ENCODE assay signal across 8 cellular contexts in the genomic region with DNA sequence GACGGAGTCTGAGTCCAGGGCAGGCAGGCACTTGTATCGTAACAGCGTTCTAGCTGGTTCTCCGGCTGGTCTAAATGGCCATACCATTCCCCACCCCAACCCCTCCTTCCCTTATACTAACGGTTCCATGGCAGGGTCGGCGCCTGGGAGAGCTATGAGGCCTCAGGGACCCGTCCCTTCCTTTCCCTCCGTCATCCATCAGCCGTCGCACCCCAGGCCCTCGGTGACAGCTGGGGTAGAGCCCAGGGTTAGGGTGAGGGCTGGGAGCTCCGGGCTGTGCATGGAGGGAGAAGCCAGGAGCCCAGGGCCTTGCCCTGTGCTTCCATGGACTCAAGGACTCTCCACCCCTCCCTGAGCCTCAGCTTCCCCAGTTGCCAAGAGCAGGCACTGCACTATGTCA.
"Had no signal": no experiment of that assay in that cellular context is flagged by ENCODE, and none has a peak within 500 bp of the region (broad histone marks: within the 10 kb centered on the region; RNA-seq: fewer than 3 reads in every experiment).

No MANE protein-coding gene starts in this region.

- H3K36me3 ChIP-seq: HAP-1 had no signal

- H3K4me1 Mint-ChIP-seq: GM23338 had no signal

- H3K9ac ChIP-seq: GM23248 had no signal

- H3K4me3 ChIP-seq: GM23248, GM23338, HAP-1 had no signal

- H3K27ac ChIP-seq: GM23248 had no signal

- H3K27ac Mint-ChIP-seq: GM23338, HFFc6 had no signal

- H3K4me3 Mint-ChIP-seq: GM23338, H9, HFFc6 had no signal

- ATAC-seq: HCT116 had no signal

- H3K4me1 ChIP-seq: HAP-1 had no signal

- H2AFZ ChIP-seq: GM23248, GM23338 had no signal

- H3K9me3 ChIP-seq: HAP-1 had no signal

- DNase-seq: GM23248, GOT3, H9, HCEC 1CT, HFFc6 had no signal

- H3K4me2 ChIP-seq: GM23338 had no signal
